ENCODE assay signal across 20 cellular contexts in the genomic region with DNA sequence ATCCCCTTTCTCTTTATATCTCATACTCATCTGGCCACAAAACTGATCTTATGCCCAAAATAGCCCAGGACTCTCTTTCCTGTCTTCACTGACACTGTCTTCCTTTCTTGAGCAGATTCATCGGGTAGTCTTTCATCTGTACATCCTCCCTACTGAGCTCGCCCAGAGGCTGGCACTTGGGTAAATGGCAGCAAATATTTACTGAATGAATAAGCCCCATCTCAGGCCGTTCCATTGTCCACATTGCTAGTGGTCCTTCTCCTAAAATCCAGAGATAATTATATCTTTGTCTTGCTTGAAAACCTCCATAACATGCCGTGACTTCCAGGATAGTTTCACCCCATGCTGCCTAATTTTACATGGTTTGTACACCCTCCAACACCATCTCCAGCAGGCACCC.
DNase-seq lines count a peak whose midpoint lies in the region; ATAC-seq, FAIRE-seq and TF ChIP-seq lines count a peak whose summit lies in the region.
"Had no signal": no experiment of that assay in that cellular context is flagged by ENCODE, and none has a peak within 500 bp of the region (broad histone marks: within the 10 kb centered on the region; RNA-seq: fewer than 3 reads in every experiment).

No MANE protein-coding gene starts in this region.

- FAIRE-seq in D721Med (lab: Jason Lieb, UNC): no peak
- FAIRE-seq: K562, RCC 7860 had no signal

- DNase-seq in NCI-H2029 treated with DMSO at 0.1 percent for 48 hours (lab: John Stamatoyannopoulos, UW): peak; percentile 33
- no peak for DNase-seq in NCI-H2029 (lab: John Stamatoyannopoulos, UW)
- DNase-seq in DMS53 treated with DMSO at 0.1 percent for 48 hours (lab: John Stamatoyannopoulos, UW; ENCODE audit: unreplicated experiment): peak; percentile 82
- peak; percentile 74 for DNase-seq in NCI-H345 treated with DMSO at 0.1 percent for 48 hours (lab: John Stamatoyannopoulos, UW; ENCODE audit: unreplicated experiment)
- DNase-seq in RPMI7951 (ENCODE audit: low read depth): peak; percentile 42
- no peak for DNase-seq in dermis blood vessel endothelial cell
- DNase-seq in D721Med (ENCODE audit: insufficient read length, low spot score): no peak
- DNase-seq: 8988T; CD8-positive, alpha-beta T cell; GDM1; GM23248; HCEC 1CT; NCI-H524; NK-92 treated with Interleukin-12 subunit alpha and Interleukin-12 subunit beta, amount 100 ng/mL, for 24 hours; SIG-M5; T-cell had no signal

- TF ChIP-seq CTCF in D721Med (IDR thresholded peaks at IDR 0.05; ENCODE audit: insufficient read depth, missing control alignments): no peak

- ATAC-seq in GM21723 (IDR thresholded peaks at IDR 0.05; ENCODE audit: unreplicated experiment): no peak
- ATAC-seq: CD8-positive, alpha-beta T cell; K562; SK-N-SH treated with all-trans-retinoic acid at 6 μM for 48 hours; T-cell had no signal

Comparison
In these comparisons a context has a peak if more than half of its experiments do, and no peak if none do; other contexts are left out.
1. DNase-seq: peak in NCI-H2029 treated with DMSO at 0.1 percent for 48 hours (single experiment), DMS53 treated with DMSO at 0.1 percent for 48 hours (single experiment), NCI-H345 treated with DMSO at 0.1 percent for 48 hours (single experiment) and RPMI7951 (single experiment); none in NCI-H2029 (single experiment), dermis blood vessel endothelial cell (single experiment) and D721Med (single experiment).